In genomic region chr1:14924012-14924452, GRCh38 we compare ENCODE assay signal across 8 cellular contexts.
DNase-seq lines count a peak whose midpoint lies in the region; ATAC-seq and TF ChIP-seq lines count a peak whose summit lies in the region.

No MANE protein-coding gene starts in this region.

- H4K20me1 ChIP-seq in OCI-LY7 (ENCODE audit: insufficient read depth, low read length) = peaks cover 7% of the 10 kb centered on the region; the same call in 1 of the 2 replicates

- TF ChIP-seq POLR2A in adrenal gland (IDR thresholded peaks at IDR 0.05) = peak in 1 of 2 donors; percentile 40

- H3K4me3 ChIP-seq in OCI-LY7 (ENCODE audit: low read depth, low read length, poor library complexity, severe bottlenecking) (peak overlapping the region; percentile 38), adrenal gland (peak overlapping the region in 1 of 4 donors; percentile 63), left ventricle myocardium inferior (peak overlapping the region; percentile 86), rectal smooth muscle tissue (ENCODE audit: low read length) (peak overlapping the region; percentile 25)

- POLR2A ChIA-PET in OCI-LY7 (lab: Charles Lee) = no interaction called here

- CTCF ChIA-PET in OCI-LY7 (lab: Charles Lee; ENCODE audit: unreplicated experiment) = no interaction called here

- intact Hi-C loops in OCI-LY7 (cut with micrococcal nuclease; ENCODE audit: unreplicated experiment) = no loop called here
- intact Hi-C loops in adrenal gland (cut with DNase I) = loop anchor here (5.0 kb wide), 1 partner anchor 103 kb away; no protein-coding TSS in a partner anchor
- intact Hi-C loops in left ventricle myocardium inferior (cut with micrococcal nuclease) = no loop called here

- H3K27me3 ChIP-seq in adrenal gland = no peaks in the 10 kb centered on the region
- peaks cover 41% of the 10 kb centered on the region for H3K27me3 ChIP-seq in left ventricle myocardium inferior (ENCODE audit: low read depth)
- H3K27me3 ChIP-seq in rectal smooth muscle tissue (ENCODE audit: control insufficient read depth, insufficient read depth, low read length) = peaks cover 6% of the 10 kb centered on the region

- no peaks in the 10 kb centered on the region for H3K79me2 ChIP-seq in OCI-LY7 (ENCODE audit: insufficient read depth, low read depth, low read length)

- H3K9ac ChIP-seq in rectal smooth muscle tissue (ENCODE audit: low read length) = no peak overlapping the region

- peaks cover 4% of the 10 kb centered on the region for H3K4me1 ChIP-seq in OCI-LY7 (ENCODE audit: insufficient read depth, low read length, poor library complexity, severe bottlenecking)
- H3K4me1 ChIP-seq in adrenal gland (replicated peaks in 1 of 2) = peaks cover 0 to 28% of the 10 kb centered on the region in 2 donors
- peaks cover 19% of the 10 kb centered on the region for H3K4me1 ChIP-seq in left ventricle myocardium inferior
- no peaks in the 10 kb centered on the region for H3K4me1 ChIP-seq in rectal smooth muscle tissue (ENCODE audit: control insufficient read depth, insufficient read depth, low read length)

- peak; percentile 61 for DNase-seq in activated CD8-positive, alpha-beta memory T cell treated with anti-CD3 and anti-CD28 coated beads for 24 hours
- DNase-seq in activated CD8-positive, alpha-beta memory T cell treated with anti-CD3 and anti-CD28 coated beads, Interleukin-2, amount 50 U/mL, for 4 hours = no peak
- peak; percentile 60 for DNase-seq in OCI-LY7 (ENCODE audit: low spot score)
- DNase-seq in adrenal gland = peak; percentile 71 to 83 (median 79)
- peak; percentile 71 for DNase-seq in left ventricle myocardium inferior

- H3K36me3 ChIP-seq in OCI-LY7 (ENCODE audit: insufficient read depth, low read length) (no peaks in the 10 kb centered on the region), adrenal gland (replicated peaks in 1 of 2) (no peaks in the 10 kb centered on the region), left ventricle myocardium inferior (no peaks in the 10 kb centered on the region), rectal smooth muscle tissue (ENCODE audit: control insufficient read depth, insufficient read depth, low read length) (no peaks in the 10 kb centered on the region)

- WGBS in adrenal gland, 4 donors = 0% methylated on average over 5 to 74 of the region's 76 CpGs

- H3K27ac ChIP-seq in OCI-LY7 (ENCODE audit: low read depth, low read length, poor library complexity, severe bottlenecking) = no peak overlapping the region
- H3K27ac ChIP-seq in adrenal gland = peak overlapping the region in 2 of 5 donors; percentile 5 to 88
- peak overlapping the region; percentile 74 for H3K27ac ChIP-seq in left ventricle myocardium inferior (replicated peaks)
- no peak overlapping the region for H3K27ac ChIP-seq in rectal smooth muscle tissue (ENCODE audit: low read depth, low read length)

- BruUV-seq in OCI-LY7 (replicated peaks; lab: Mats Ljungman, UMichigan) = no TSS peak

- H2AFZ ChIP-seq in OCI-LY7 (ENCODE audit: low read length) = no peak overlapping the region

- H3K9me2 ChIP-seq in OCI-LY7 (ENCODE audit: insufficient read depth, low read length) = no peaks in the 10 kb centered on the region

- ATAC-seq in GM18861 (IDR thresholded peaks at IDR 0.05; ENCODE audit: unreplicated experiment) = no peak
- no peak for ATAC-seq in GM18511 (IDR thresholded peaks at IDR 0.05; ENCODE audit: unreplicated experiment)

- H3K9me3 ChIP-seq in OCI-LY7 (ENCODE audit: low read length) = no peaks in the 10 kb centered on the region
- no peaks in the 10 kb centered on the region for H3K9me3 ChIP-seq in adrenal gland (replicated peaks in 1 of 3)
- H3K9me3 ChIP-seq in left ventricle myocardium inferior (replicated peaks) = no peaks in the 10 kb centered on the region

- peak overlapping the region; percentile 46 for H3K4me2 ChIP-seq in OCI-LY7 (ENCODE audit: low read length)

- TF ChIP-seq CTCF in OCI-LY7 (conservative IDR thresholded peaks at IDR 0.05; ENCODE audit: low read length) = no peak
- no peak for TF ChIP-seq CTCF in adrenal gland (IDR thresholded peaks at IDR 0.05)
- no peak for TF ChIP-seq CTCF in left ventricle myocardium inferior (IDR thresholded peaks at IDR 0.05; ENCODE audit: borderline replicate concordance)

Comparison
In these comparisons a context has a peak if more than half of its experiments do, and no peak if none do; other contexts are left out.
1. intact Hi-C loops: an anchor here in adrenal gland (5.0 kb wide); none called in OCI-LY7 and left ventricle myocardium inferior.